17 cellular contexts compared by ENCODE assay signal in genomic region chr19:18725755-18726416, GRCh38. TPM values are rescaled to one million over a fixed set of nuclear protein-coding genes. Genes with fewer than 3 reads are reported as not detected.
DNase-seq lines count a peak whose midpoint lies in the region; ATAC-seq and TF ChIP-seq lines count a peak whose summit lies in the region.
"Had no signal": no experiment of that assay in that cellular context is flagged by ENCODE, and none has a peak within 500 bp of the region (broad histone marks: within the 10 kb centered on the region; RNA-seq: fewer than 3 reads in every experiment).

No MANE protein-coding gene starts in this region.

- H3K27ac Mint-ChIP-seq in Caco-2 (ENCODE audit: unreplicated experiment): peak overlapping the region; percentile 37
- H3K27ac Mint-ChIP-seq: stimulated activated naive CD8-positive, alpha-beta T cell treated with anti-CD3 and anti-CD28 coated beads, Interleukin-15, Interleukin-2, amounts not matched to agents 100 ng/mL and 50 ng/mL, for 24 hours had no signal

- no peaks in the 10 kb centered on the region for H3K27me3 ChIP-seq in Caco-2 (replicated peaks; ENCODE audit: control insufficient read depth, insufficient read depth, low read length)
- H3K27me3 ChIP-seq in ectodermal cell (ENCODE audit: control insufficient read depth, insufficient read depth, low read length, poor library complexity, severe bottlenecking): no peaks in the 10 kb centered on the region
- H3K27me3 ChIP-seq in psoas muscle (ENCODE audit: insufficient read depth in 3 of 3, low read length in 2 of 3): no peaks in the 10 kb centered on the region
- H3K27me3 ChIP-seq: heart right ventricle, Peyer's patch had no signal

- peak; percentile 42 to 81 (median 72) for ATAC-seq in psoas muscle
- ATAC-seq in GM19328 (IDR thresholded peaks at IDR 0.05; ENCODE audit: unreplicated experiment): no peak
- no peak for ATAC-seq in left lobe of liver

- H3K4me3 Mint-ChIP-seq in Caco-2 (ENCODE audit: unreplicated experiment): no peak overlapping the region
- H3K4me3 Mint-ChIP-seq: stimulated activated naive CD8-positive, alpha-beta T cell treated with anti-CD3 and anti-CD28 coated beads, Interleukin-15, Interleukin-2, amounts not matched to agents 100 ng/mL and 50 ng/mL, for 24 hours had no signal

- H3K4me3 ChIP-seq in Caco-2 (ENCODE audit: low read depth, low read length) (no peak overlapping the region), ectodermal cell (ENCODE audit: insufficient read depth, low read depth, low read length) (no peak overlapping the region), psoas muscle (no peak overlapping the region)
- H3K4me3 ChIP-seq: heart right ventricle, Peyer's patch had no signal

- no peak for TF ChIP-seq CTCF in Caco-2 (IDR thresholded peaks at IDR 0.05; ENCODE audit: insufficient read depth in 1 of 2, low read depth in 1 of 2, low read length in 1 of 2, severe bottlenecking in 1 of 2, unreplicated experiment in 1 of 2)
- no peak for TF ChIP-seq CTCF in psoas muscle (IDR thresholded peaks at IDR 0.05)

- POLR2A ChIA-PET in Caco-2 (lab: Charles Lee): interaction anchor here (0.7 kb wide), 1 partner anchor 14 kb away, joined by 5 read pairs; no protein-coding TSS in a partner anchor

- H3K36me3 Mint-ChIP-seq in Caco-2 (ENCODE audit: insufficient read depth, unreplicated experiment): peaks cover 14% of the 10 kb centered on the region

- peaks cover 8% of the 10 kb centered on the region for H3K4me1 Mint-ChIP-seq in Caco-2 (ENCODE audit: low read depth, unreplicated experiment)

- H3K27me3 Mint-ChIP-seq in Caco-2 (ENCODE audit: insufficient read depth, unreplicated experiment): no peaks in the 10 kb centered on the region
- H3K27me3 Mint-ChIP-seq: stimulated activated naive CD8-positive, alpha-beta T cell treated with anti-CD3 and anti-CD28 coated beads, Interleukin-15, Interleukin-2, amounts not matched to agents 100 ng/mL and 50 ng/mL, for 24 hours had no signal

- peak overlapping the region; percentile 8 for H3K27ac ChIP-seq in ectodermal cell (ENCODE audit: insufficient read depth, low read depth, low read length, poor library complexity, severe bottlenecking)
- H3K27ac ChIP-seq in psoas muscle: no peak overlapping the region
- H3K27ac ChIP-seq: heart right ventricle, KMS-11 had no signal

- no peak for DNase-seq in Caco-2
- peak; percentile 42 for DNase-seq in NCI-H2107 treated with DMSO at 0.1 percent for 48 hours (lab: John Stamatoyannopoulos, UW; ENCODE audit: unreplicated experiment)
- DNase-seq in psoas muscle: peak; percentile 50 to 84
- DNase-seq in DMS 273 treated with DMSO at 0.1 percent for 48 hours (lab: John Stamatoyannopoulos, UW): no peak
- DNase-seq in left lobe of liver (ENCODE audit: low spot score): no peak
- no peak for DNase-seq in pons (ENCODE audit: low spot score)
- DNase-seq: activated effector memory CD4-positive, alpha-beta T cell treated with anti-CD3 and anti-CD28 coated beads, Interleukin-2, amount 50 U/mL, for 16 hours; AML-193; DMS153; heart right ventricle; islet precursor cell; NCI-H526 treated with DMSO at 0.1 percent for 48 hours; Peyer's patch had no signal

- H3K9me3 Mint-ChIP-seq in Caco-2 (ENCODE audit: unreplicated experiment): no peaks in the 10 kb centered on the region
- H3K9me3 Mint-ChIP-seq: stimulated activated naive CD8-positive, alpha-beta T cell treated with anti-CD3 and anti-CD28 coated beads, Interleukin-15, Interleukin-2, amounts not matched to agents 100 ng/mL and 50 ng/mL, for 24 hours had no signal

- H3K4me1 ChIP-seq in Caco-2 (no peaks in the 10 kb centered on the region), ectodermal cell (ENCODE audit: control insufficient read depth, insufficient read depth, low read length) (peaks cover 5% of the 10 kb centered on the region), psoas muscle (peaks cover 12% of the 10 kb centered on the region)
- H3K4me1 ChIP-seq: heart right ventricle, Peyer's patch had no signal

- no peaks in the 10 kb centered on the region for H3K36me3 ChIP-seq in Caco-2 (ENCODE audit: control insufficient read depth, insufficient read depth, low read length)
- no peaks in the 10 kb centered on the region for H3K36me3 ChIP-seq in ectodermal cell (ENCODE audit: control insufficient read depth, insufficient read depth, low read length)
- no peaks in the 10 kb centered on the region for H3K36me3 ChIP-seq in psoas muscle (ENCODE audit: insufficient read depth in 1 of 2, low read depth in 1 of 2)
- H3K36me3 ChIP-seq: Peyer's patch had no signal

- CTCF ChIA-PET in Caco-2 (lab: Charles Lee): no interaction called here

- 93 to 94% methylated on average over 31 of the region's 31 CpGs for WGBS in ectodermal cell, 2 experiments
- 35 to 45% (median 37%) methylated on average over 31 of the region's 31 CpGs for WGBS in psoas muscle, 3 donors

- no peaks in the 10 kb centered on the region for H3K9me3 ChIP-seq in Caco-2
- no peaks in the 10 kb centered on the region for H3K9me3 ChIP-seq in ectodermal cell (ENCODE audit: control insufficient read depth, low read length)
- H3K9me3 ChIP-seq in psoas muscle: no peaks in the 10 kb centered on the region
- H3K9me3 ChIP-seq: heart right ventricle, Peyer's patch had no signal

- intact Hi-C loops in Caco-2 (cut with micrococcal nuclease; ENCODE audit: unreplicated experiment): no loop called here
- intact Hi-C loops in psoas muscle (cut with DNase I): no loop called here

- no TSS peak for BruUV-seq in Caco-2 (replicated peaks; lab: Mats Ljungman, UMichigan)

RNA-seq across cellular contexts. Expression of gene CRTC1, which starts 42.4 kb away (rescaled TPM):
- total RNA-seq in Caco-2 (2022): 12.0 and 13.8 TPM in 2 replicates
- polyA plus RNA-seq in ectodermal cell (2013, experiment 1 of 4): 27.0 TPM
- 29.4 TPM for polyA plus RNA-seq in ectodermal cell (2013, experiment 2 of 4)
- 22.2 TPM for polyA plus RNA-seq in ectodermal cell (2013, experiment 3 of 4)
- 24.1 TPM for polyA plus RNA-seq in ectodermal cell (2013, experiment 4 of 4)
- total RNA-seq in psoas muscle: 10 to 100 TPM in 2 of 4 donors, 1 to 10 TPM in 2; 8.1 to 12.5 (median 9.6) TPM
- polyA plus RNA-seq in psoas muscle: 1 to 10 TPM; 4.5 to 6.6 (median 6.3) TPM
- 6.2 TPM for total RNA-seq in left lobe of liver

Comparison
In these comparisons a context has a peak if more than half of its experiments do, and no peak if none do; other contexts are left out.
1. DNase-seq: peak in NCI-H2107 treated with DMSO at 0.1 percent for 48 hours (single experiment) and psoas muscle (2 of 2); none in Caco-2 (0 of 2), DMS 273 treated with DMSO at 0.1 percent for 48 hours (single experiment), left lobe of liver (single experiment) and pons (single experiment).
2. ATAC-seq: peak in psoas muscle (4 of 4); none in GM19328 (single experiment) and left lobe of liver (single experiment).